ENCODE assay signal across 27 cellular contexts in genomic region chr2:10215393-10215935, GRCh38.
"Had no signal": no experiment of that assay in that cellular context is flagged by ENCODE, and none has a peak within 500 bp of the region (broad histone marks: within the 10 kb centered on the region; RNA-seq: fewer than 3 reads in every experiment).

No MANE protein-coding gene starts in this region.

- H3K9ac ChIP-seq: parathyroid adenoma had no signal

- H3K9me3 ChIP-seq: body of pancreas, gastrocnemius medialis, psoas muscle, right atrium auricular region, suprapubic skin, tibial nerve had no signal

- H3K27ac ChIP-seq: body of pancreas, cardiac muscle cell, coronary artery, dorsolateral prefrontal cortex, gastrocnemius medialis, hepatocyte, parathyroid adenoma, psoas muscle, right atrium auricular region, suprapubic skin, tibial nerve had no signal

- H3K4me2 ChIP-seq: hepatocyte had no signal

- H3K27me3 Mint-ChIP-seq: activated CD8-positive, alpha-beta memory T cell treated with anti-CD3 and anti-CD28 coated beads, Interleukin-2, amount 10 ng/mL, durations not matched to agents 7 days and 5 days; activated naive CD8-positive, alpha-beta T cell; naive thymus-derived CD4-positive, alpha-beta T cell had no signal

- H3K4me1 ChIP-seq: body of pancreas, gastrocnemius medialis, parathyroid adenoma, psoas muscle, right atrium auricular region, suprapubic skin, tibial nerve had no signal

- H3K79me2 ChIP-seq: hepatocyte, parathyroid adenoma had no signal

- DNase-seq: activated CD4-positive, alpha-beta T cell treated with anti-CD3 and anti-CD28 coated beads for 1 hour; activated CD4-positive, alpha-beta T cell treated with anti-CD3 and anti-CD28 coated beads, Interleukin-2, amount 50 U/mL, for 1 hour; activated CD8-positive, alpha-beta memory T cell treated with anti-CD3 and anti-CD28 coated beads, Interleukin-2, amount 10 ng/mL, durations not matched to agents 7 days and 5 days; activated CD8-positive, alpha-beta T cell treated with anti-CD3 and anti-CD28 coated beads, Interleukin-2, amount 10 ng/mL, durations not matched to agents 7 days and 5 days; activated effector memory CD4-positive, alpha-beta T cell treated with Interleukin-2 at 50 U/mL for 16 hours; activated naive CD4-positive, alpha-beta T cell treated with Interleukin-2 at 50 U/mL for 16 hours; anterior cingulate cortex; body of pancreas; dorsolateral prefrontal cortex; effector memory CD4-positive, alpha-beta T cell; gastrocnemius medialis; islet precursor cell; left colon; midbrain; naive thymus-derived CD4-positive, alpha-beta T cell; psoas muscle; stimulated activated CD4-positive, alpha-beta T cell treated with anti-CD3 and anti-CD28 coated beads, Interleukin-15, amount 100 ng/mL, for 24 hours; stimulated activated naive CD4-positive, alpha-beta T cell had no signal

- H2AFZ ChIP-seq: hepatocyte, parathyroid adenoma had no signal

- H3K4me3 ChIP-seq: body of pancreas, cardiac muscle cell, coronary artery, dorsolateral prefrontal cortex, gastrocnemius medialis, hepatocyte, psoas muscle, right atrium auricular region, suprapubic skin, tibial nerve had no signal

- H3K36me3 Mint-ChIP-seq: activated CD8-positive, alpha-beta memory T cell treated with anti-CD3 and anti-CD28 coated beads, Interleukin-2, amount 10 ng/mL, durations not matched to agents 7 days and 5 days; activated naive CD8-positive, alpha-beta T cell had no signal

- H3K27me3 ChIP-seq: body of pancreas, cardiac muscle cell, gastrocnemius medialis, hepatocyte, right atrium auricular region, tibial nerve had no signal

- H3K36me3 ChIP-seq: cardiac muscle cell, gastrocnemius medialis, right atrium auricular region, suprapubic skin, tibial nerve had no signal

- H3K27ac Mint-ChIP-seq: activated CD8-positive, alpha-beta memory T cell treated with anti-CD3 and anti-CD28 coated beads, Interleukin-2, amount 10 ng/mL, durations not matched to agents 7 days and 5 days; activated CD8-positive, alpha-beta T cell treated with anti-CD3 and anti-CD28 coated beads, Interleukin-2, amount 10 ng/mL, durations not matched to agents 7 days and 5 days; activated naive CD8-positive, alpha-beta T cell; T-helper 1 cell treated with Interleukin-12 subunit alpha and Interleukin-12 subunit beta and Interleukin-4 antibody, amounts not matched to agents 30 μg/mL and 1 μg/mL, for 36 hours had no signal

- H3K9me3 Mint-ChIP-seq: naive thymus-derived CD4-positive, alpha-beta T cell; T-helper 1 cell treated with Interleukin-12 subunit alpha and Interleukin-12 subunit beta and Interleukin-4 antibody, amounts not matched to agents 30 μg/mL and 1 μg/mL, for 36 hours had no signal

- H3K4me1 Mint-ChIP-seq: activated CD8-positive, alpha-beta memory T cell treated with anti-CD3 and anti-CD28 coated beads, Interleukin-2, amount 10 ng/mL, durations not matched to agents 7 days and 5 days had no signal

- ATAC-seq: activated CD8-positive, alpha-beta memory T cell treated with anti-CD3 and anti-CD28 coated beads, Interleukin-2, amount 10 ng/mL, durations not matched to agents 7 days and 5 days; activated CD8-positive, alpha-beta T cell treated with anti-CD3 and anti-CD28 coated beads, Interleukin-2, amount 10 ng/mL, durations not matched to agents 7 days and 5 days; body of pancreas; gastrocnemius medialis; left colon; naive thymus-derived CD4-positive, alpha-beta T cell; psoas muscle had no signal

- H3K4me3 Mint-ChIP-seq: activated CD8-positive, alpha-beta memory T cell treated with anti-CD3 and anti-CD28 coated beads, Interleukin-2, amount 10 ng/mL, durations not matched to agents 7 days and 5 days; activated CD8-positive, alpha-beta T cell treated with anti-CD3 and anti-CD28 coated beads, Interleukin-2, amount 10 ng/mL, durations not matched to agents 7 days and 5 days; activated naive CD8-positive, alpha-beta T cell; naive thymus-derived CD4-positive, alpha-beta T cell; T-helper 1 cell treated with Interleukin-12 subunit alpha and Interleukin-12 subunit beta and Interleukin-4 antibody, amounts not matched to agents 30 μg/mL and 1 μg/mL, for 36 hours had no signal
